ENCODE assay signal across 10 cellular contexts in genomic region chr9:114317665-114318357, GRCh38. TPM values are rescaled to one million over a fixed set of nuclear protein-coding genes. Genes with fewer than 3 reads are reported as not detected.
DNase-seq lines count a peak whose midpoint lies in the region; ATAC-seq, FAIRE-seq and TF ChIP-seq lines count a peak whose summit lies in the region.
"Had no signal": no experiment of that assay in that cellular context is flagged by ENCODE, and none has a peak within 500 bp of the region (broad histone marks: within the 10 kb centered on the region; RNA-seq: fewer than 3 reads in every experiment).

No MANE protein-coding gene starts in this region.

- H3K4me3 ChIP-seq in astrocyte (ENCODE audit: insufficient read depth, low read depth, low read length) (no peak overlapping the region), brain microvascular endothelial cell (ENCODE audit: low read depth, low read length) (no peak overlapping the region)

- ATAC-seq in omental fat pad (ENCODE audit: low FRiP score) (no peak), GM21360 (IDR thresholded peaks at IDR 0.05; ENCODE audit: unreplicated experiment) (no peak), GM19035 (IDR thresholded peaks at IDR 0.05; ENCODE audit: unreplicated experiment) (no peak)

- H3K27ac ChIP-seq in astrocyte (ENCODE audit: low read depth, low read length) = no peak overlapping the region
- no peak overlapping the region for H3K27ac ChIP-seq in brain microvascular endothelial cell

- H3K9ac ChIP-seq in astrocyte (ENCODE audit: low read length) = no peak overlapping the region

- H3K36me3 ChIP-seq in astrocyte (ENCODE audit: insufficient read depth, low read length) (no peaks in the 10 kb centered on the region), brain microvascular endothelial cell (replicated peaks) (no peaks in the 10 kb centered on the region)

- H3K36me3 Mint-ChIP-seq in astrocyte (ENCODE audit: low read depth, unreplicated experiment) = peaks cover under 1% of the 10 kb centered on the region

- H3K9me3 ChIP-seq in astrocyte (ENCODE audit: insufficient read depth, low read depth, low read length) = no peaks in the 10 kb centered on the region

- no peaks in the 10 kb centered on the region for H3K79me2 ChIP-seq in astrocyte (ENCODE audit: insufficient read depth, low read length)

- H3K27me3 ChIP-seq in astrocyte (ENCODE audit: insufficient read depth, low read length) (no peaks in the 10 kb centered on the region), brain microvascular endothelial cell (replicated peaks) (no peaks in the 10 kb centered on the region)

- peak; percentile 76 for DNase-seq in COLO829 (ENCODE audit: low spot score)
- peak; percentile 38 for DNase-seq in LHCN-M2 (ENCODE audit: low read depth)
- no peak for DNase-seq in astrocyte (ENCODE audit: low read depth)
- peak; percentile 13 for DNase-seq in omental fat pad (ENCODE audit: low spot score)
- DNase-seq in brain microvascular endothelial cell = no peak
- DNase-seq: activated CD4-positive, alpha-beta T cell treated with anti-CD3 and anti-CD28 coated beads, Interleukin-2, amount 10 ng/mL, durations not matched to agents 24 days and 14 days; glutamatergic neuron; Karpas-422 had no signal

- no peaks in the 10 kb centered on the region for H4K20me1 ChIP-seq in astrocyte (ENCODE audit: insufficient read depth, low read length)

- H3K4me3 Mint-ChIP-seq in astrocyte (ENCODE audit: unreplicated experiment) = no peak overlapping the region
- H3K4me3 Mint-ChIP-seq: activated CD4-positive, alpha-beta T cell treated with anti-CD3 and anti-CD28 coated beads, Interleukin-2, amount 10 ng/mL, durations not matched to agents 24 days and 14 days had no signal

- H3K9me3 Mint-ChIP-seq in astrocyte (ENCODE audit: unreplicated experiment) = peaks cover 5% of the 10 kb centered on the region
- H3K9me3 Mint-ChIP-seq: activated CD4-positive, alpha-beta T cell treated with anti-CD3 and anti-CD28 coated beads, Interleukin-2, amount 10 ng/mL, durations not matched to agents 24 days and 14 days had no signal

- H3K4me2 ChIP-seq in astrocyte (ENCODE audit: low read length) = no peak overlapping the region

- H3K27me3 Mint-ChIP-seq in astrocyte (ENCODE audit: low read depth, unreplicated experiment) = peaks cover 7% of the 10 kb centered on the region
- H3K27me3 Mint-ChIP-seq: activated CD4-positive, alpha-beta T cell treated with anti-CD3 and anti-CD28 coated beads, Interleukin-2, amount 10 ng/mL, durations not matched to agents 24 days and 14 days had no signal

- H3K27ac Mint-ChIP-seq in astrocyte (ENCODE audit: unreplicated experiment) = peak overlapping the region; percentile 64
- H3K27ac Mint-ChIP-seq: activated CD4-positive, alpha-beta T cell treated with anti-CD3 and anti-CD28 coated beads, Interleukin-2, amount 10 ng/mL, durations not matched to agents 24 days and 14 days had no signal

- peaks cover 4% of the 10 kb centered on the region for H3K4me1 Mint-ChIP-seq in astrocyte (ENCODE audit: low read depth, unreplicated experiment)

- peaks cover 3% of the 10 kb centered on the region for H3K4me1 ChIP-seq in astrocyte (ENCODE audit: insufficient read depth, low read length)

- no peak for FAIRE-seq in astrocyte (lab: Jason Lieb, UNC)

- in situ Hi-C loops in brain microvascular endothelial cell (cut with HindIII; ENCODE audit: low pct_ligation_motif_present, low sequenced_read_pairs) = no loop called here

- no peak overlapping the region for H2AFZ ChIP-seq in astrocyte (ENCODE audit: low read depth, low read length)

- no peak for TF ChIP-seq CTCF in astrocyte (IDR thresholded peaks at IDR 0.05; ENCODE audit: insufficient read depth, low read depth, low read length)
- no peak for TF ChIP-seq CTCF in omental fat pad (IDR thresholded peaks at IDR 0.05)
- no peak for TF ChIP-seq CTCF in brain microvascular endothelial cell (IDR thresholded peaks at IDR 0.05; ENCODE audit: low read depth, low read length, missing control alignments)

RNA-seq across cellular contexts. Expression of gene ORM1, which starts 5.1 kb away (rescaled TPM):
- total RNA-seq in LHCN-M2 (2014; rRNA removed) (not detected in 2 replicates), astrocyte (not detected in 2 replicates), omental fat pad (1 to 10 TPM in 2 of 4 donors, under 1 TPM in 1, not detected in 1; 0.65 to 5.4 (median 1.0) TPM)
- polyA plus RNA-seq in LHCN-M2 (2012) = not detected
- total RNA-seq: activated CD4-positive, alpha-beta T cell treated with anti-CD3 and anti-CD28 coated beads, Interleukin-2, amount 10 ng/mL, durations not matched to agents 24 days and 14 days had no signal

RNA-seq across cellular contexts. Expression of gene ORM2, which starts 11.9 kb away (rescaled TPM):
- total RNA-seq in LHCN-M2 (2014; rRNA removed) (not detected in 2 replicates), astrocyte (not detected in 2 replicates), omental fat pad (1 to 10 TPM in 1 of 4 donors, not detected in 3; 1.6 TPM)
- not detected for polyA plus RNA-seq in LHCN-M2 (2012)
- total RNA-seq: activated CD4-positive, alpha-beta T cell treated with anti-CD3 and anti-CD28 coated beads, Interleukin-2, amount 10 ng/mL, durations not matched to agents 24 days and 14 days had no signal

Comparison
In these comparisons a context has a peak if more than half of its experiments do, and no peak if none do; other contexts are left out.
1. DNase-seq: peak in COLO829 (single experiment), LHCN-M2 (single experiment) and omental fat pad (single experiment); none in astrocyte (single experiment) and brain microvascular endothelial cell (single experiment).